ENCODE assay signal across 13 cellular contexts in genomic region chr2:9613291-9613690, GRCh38. TPM values are rescaled to one million over a fixed set of nuclear protein-coding genes. Genes with fewer than 3 reads are reported as not detected.
DNase-seq lines count a peak whose midpoint lies in the region; ATAC-seq and TF ChIP-seq lines count a peak whose summit lies in the region.
"Had no signal": no experiment of that assay in that cellular context is flagged by ENCODE, and none has a peak within 500 bp of the region (broad histone marks: within the 10 kb centered on the region; RNA-seq: fewer than 3 reads in every experiment).

No MANE protein-coding gene starts in this region.

- no peak for ATAC-seq in T-helper 17 cell

- peaks cover 96% of the 10 kb centered on the region for H3K4me1 Mint-ChIP-seq in activated naive CD4-positive, alpha-beta T cell treated with anti-CD3 and anti-CD28 coated beads, Interleukin-2, amount 50 U/mL, for 24 hours
- peaks cover 71% of the 10 kb centered on the region for H3K4me1 Mint-ChIP-seq in T-helper 17 cell

- peak overlapping the region; percentile 9 for H3K27ac Mint-ChIP-seq in activated naive CD4-positive, alpha-beta T cell treated with anti-CD3 and anti-CD28 coated beads, Interleukin-2, amount 50 U/mL, for 24 hours
- peak overlapping the region; percentile 24 for H3K27ac Mint-ChIP-seq in T-helper 17 cell

- in situ Hi-C loops in G401 (cut with HindIII; ENCODE audit: low sequenced_read_pairs), result no loop called here

- H2AFZ ChIP-seq in hepatocyte, result no peak overlapping the region

- H3K9me3 ChIP-seq in T-helper 17 cell (ENCODE audit: control insufficient read depth, low read length, poor library complexity, severe bottlenecking) (no peaks in the 10 kb centered on the region), tibial artery (no peaks in the 10 kb centered on the region), hepatocyte (ENCODE audit: low read depth) (no peaks in the 10 kb centered on the region), WERI-Rb-1 (ENCODE audit: severe bottlenecking) (no peaks in the 10 kb centered on the region)

- no peak for DNase-seq in activated naive CD4-positive, alpha-beta T cell (lab: John Stamatoyannopoulos, UW)
- no peak for DNase-seq in T-helper 17 cell
- peak; percentile 52 for DNase-seq in foreskin melanocyte
- DNase-seq in tibial artery, result no peak
- no peak for DNase-seq in G401 (ENCODE audit: low spot score)
- no peak for DNase-seq in hepatocyte (ENCODE audit: low spot score)
- DNase-seq in WERI-Rb-1, result no peak
- DNase-seq: activated CD8-positive, alpha-beta memory T cell treated with anti-CD3 and anti-CD28 coated beads for 24 hours; erythroblast; NCI-H2171; stimulated activated CD4-positive, alpha-beta T cell treated with anti-CD3 and anti-CD28 coated beads, Interleukin-12 subunit alpha, Interleukin-12 subunit beta, amount 100 ng/mL, for 4 hours had no signal

- H3K36me3 ChIP-seq in tibial artery (no peaks in the 10 kb centered on the region), hepatocyte (replicated peaks; ENCODE audit: insufficient read depth, low read depth) (no peaks in the 10 kb centered on the region), WERI-Rb-1 (peaks cover 72% of the 10 kb centered on the region)

- peaks cover 0 to 85% (median 45%) of the 10 kb centered on the region in 4 donors for H3K4me1 ChIP-seq in tibial artery
- H3K4me1 ChIP-seq in hepatocyte (ENCODE audit: insufficient read depth), result peaks cover 12% of the 10 kb centered on the region

- peaks cover 98% of the 10 kb centered on the region for H4K20me1 ChIP-seq in hepatocyte (ENCODE audit: insufficient read depth, poor library complexity, severe bottlenecking)

- peaks cover 100% of the 10 kb centered on the region for H3K79me2 ChIP-seq in hepatocyte

- intact Hi-C loops in tibial artery (cut with DNase I; ENCODE audit: low total_unique reads), result no loop called here

- WGBS in hepatocyte (ENCODE audit: low lambda C conversion rate, missing lambda C conversion rate), result 91% methylated on average over 1 of the region's 1 CpG

- H3K4me2 ChIP-seq in hepatocyte, result no peak overlapping the region

- H3K27me3 Mint-ChIP-seq in activated naive CD4-positive, alpha-beta T cell treated with anti-CD3 and anti-CD28 coated beads, Interleukin-2, amount 50 U/mL, for 24 hours, result no peaks in the 10 kb centered on the region
- H3K27me3 Mint-ChIP-seq in T-helper 17 cell, result no peaks in the 10 kb centered on the region

- no peak overlapping the region for H3K4me3 Mint-ChIP-seq in activated naive CD4-positive, alpha-beta T cell treated with anti-CD3 and anti-CD28 coated beads, Interleukin-2, amount 50 U/mL, for 24 hours
- H3K4me3 Mint-ChIP-seq in T-helper 17 cell, result no peak overlapping the region
- H3K4me3 Mint-ChIP-seq: mesothelial cell of epicardium had no signal

- H3K27me3 ChIP-seq in tibial artery (no peaks in the 10 kb centered on the region), hepatocyte (no peaks in the 10 kb centered on the region), WERI-Rb-1 (ENCODE audit: insufficient read depth, low read depth, severe bottlenecking) (no peaks in the 10 kb centered on the region)

- H3K4me3 ChIP-seq in tibial artery (no peak overlapping the region), hepatocyte (no peak overlapping the region), WERI-Rb-1 (ENCODE audit: low read depth, low read length) (no peak overlapping the region)

- TF ChIP-seq CTCF in tibial artery (IDR thresholded peaks at IDR 0.05) (no peak), hepatocyte (IDR thresholded peaks at IDR 0.05; ENCODE audit: poor library complexity) (no peak), WERI-Rb-1 (IDR thresholded peaks at IDR 0.05; ENCODE audit: low read depth, low read length) (no peak)

- no peaks in the 10 kb centered on the region for H3K9me2 ChIP-seq in hepatocyte (replicated peaks; ENCODE audit: insufficient read depth)

- H3K36me3 Mint-ChIP-seq in activated naive CD4-positive, alpha-beta T cell treated with anti-CD3 and anti-CD28 coated beads, Interleukin-2, amount 50 U/mL, for 24 hours, result peaks cover 13% of the 10 kb centered on the region
- H3K36me3 Mint-ChIP-seq in T-helper 17 cell (ENCODE audit: low read depth), result peaks cover 5% of the 10 kb centered on the region

- no peaks in the 10 kb centered on the region for H3K9me3 Mint-ChIP-seq in activated naive CD4-positive, alpha-beta T cell treated with anti-CD3 and anti-CD28 coated beads, Interleukin-2, amount 50 U/mL, for 24 hours

- H3K27ac ChIP-seq in tibial artery (peak overlapping the region; percentile 17 to 39), hepatocyte (no peak overlapping the region), WERI-Rb-1 (no peak overlapping the region)

RNA-seq across cellular contexts. Expression of gene YWHAQ, which starts 17.5 kb away (rescaled TPM):
- 100 to 1,000 TPM; 176 to 189 TPM for total RNA-seq in T-helper 17 cell
- total RNA-seq in G401 (2014; rRNA removed; shearing (Covaris generic)), result 426 and 560 TPM in 2 replicates
- 302 and 327 TPM in 2 replicates for total RNA-seq in hepatocyte
- polyA plus RNA-seq in hepatocyte, result 361 and 368 TPM in 2 replicates

RNA-seq across cellular contexts. Expression of gene ADAM17, which starts 57.7 kb away (rescaled TPM):
- total RNA-seq in T-helper 17 cell (10 to 100 TPM; 27.2 to 34.0 TPM), hepatocyte (19.5 and 30.2 TPM in 2 replicates)
- 7.6 and 10.4 TPM in 2 replicates for total RNA-seq in G401 (2014; rRNA removed; shearing (Covaris generic))
- 20.5 and 22.0 TPM in 2 replicates for polyA plus RNA-seq in hepatocyte

Comparison
In these comparisons a context has a peak if more than half of its experiments do, and no peak if none do; other contexts are left out.
1. H3K27ac ChIP-seq: peak in tibial artery (2 of 2); none in hepatocyte (single experiment) and WERI-Rb-1 (single experiment).